ENCODE assay signal across 31 cellular contexts in genomic region chr22:29456211-29456671, GRCh38. TPM values are rescaled to one million over a fixed set of nuclear protein-coding genes. Genes with fewer than 3 reads are reported as not detected.
DNase-seq lines count a peak whose midpoint lies in the region; ATAC-seq, FAIRE-seq and TF ChIP-seq lines count a peak whose summit lies in the region.
"Had no signal": no experiment of that assay in that cellular context is flagged by ENCODE, and none has a peak within 500 bp of the region (broad histone marks: within the 10 kb centered on the region; RNA-seq: fewer than 3 reads in every experiment).

No MANE protein-coding gene starts in this region.

- DNase-seq in ELF-1 (ENCODE audit: low read depth, low spot score) (peak; percentile 44), K562 (ENCODE audit: extremely low read depth in 1 of 4, low spot score in 3 of 4) (no peak), kidney tubule cell (ENCODE audit: low spot score) (peak; percentile 59), trophoblast cell (no peak), NCI-H1436 treated with DMSO at 0.1 percent for 48 hours (lab: John Stamatoyannopoulos, UW) (no peak), NCI-H1694 treated with DMSO at 0.1 percent for 48 hours (lab: John Stamatoyannopoulos, UW) (no peak), DMS114 treated with DMSO at 0.1 percent for 48 hours (lab: John Stamatoyannopoulos, UW; ENCODE audit: unreplicated experiment) (no peak)
- DNase-seq in central memory CD4-positive, alpha-beta T cell = no peak
- DNase-seq: activated CD4-positive, alpha-beta T cell treated with anti-CD3 and anti-CD28 coated beads, Interleukin-2, amount 10 ng/mL, durations not matched to agents 24 days and 14 days; glutamatergic neuron; left colon; mesenchymal stem cell; natural killer cell; NCI-H146; NCI-H2171; NCI-H524; stimulated activated CD4-positive, alpha-beta T cell treated with anti-CD3 and anti-CD28 coated beads, Interleukin-2, amount 100 ng/mL, for 24 hours; stimulated activated naive CD4-positive, alpha-beta T cell; transverse colon had no signal

- no peak overlapping the region for H4K91ac ChIP-seq in trophoblast cell (ENCODE audit: low read depth, low read length)

- TF ChIP-seq RAD21 in K562 (CRISPR knock-in tag; conservative IDR thresholded peaks at IDR 0.05 in 1 of 2, IDR thresholded peaks at IDR 0.05 in 1 of 2) = no peak

- H3K14ac ChIP-seq in trophoblast cell (ENCODE audit: low read length) = no peak overlapping the region

- H3K79me1 ChIP-seq in trophoblast cell (ENCODE audit: low read length) = no peaks in the 10 kb centered on the region

- H3K27ac ChIP-seq in K562 (ENCODE audit: extremely low read depth, low read depth, low read length) (no peak overlapping the region), trophoblast cell (ENCODE audit: low read depth, low read length) (no peak overlapping the region)
- H3K27ac ChIP-seq: ascending aorta; BLaER1 treated with 17β-estradiol and CSF1 and Interleukin-3, amounts not matched to agents 10 nM and 100 nM; SJSA1; transverse colon had no signal

- no peak overlapping the region for H2AK5ac ChIP-seq in trophoblast cell (ENCODE audit: low read length)

- no peak overlapping the region for H2BK120ac ChIP-seq in trophoblast cell (ENCODE audit: insufficient read depth, low read length, poor library complexity)

- H3K9ac ChIP-seq in K562 (ENCODE audit: insufficient read depth in 1 of 2, low read depth in 2 of 2, low read length in 2 of 2) = peak overlapping the region in 1 of 2 experiments; percentile 45; a peak in 1 of 4 replicates
- peak overlapping the region; percentile 74 for H3K9ac ChIP-seq in trophoblast cell (ENCODE audit: low read length)
- H3K9ac ChIP-seq: BLaER1 treated with 17β-estradiol and CSF1 and Interleukin-3, amounts not matched to agents 10 nM and 100 nM had no signal

- no TSS peak for BruUV-seq in K562 (replicated peaks; lab: Mats Ljungman, UMichigan)

- no peaks in the 10 kb centered on the region for H3K36me3 ChIP-seq in K562 (ENCODE audit: control insufficient read depth, insufficient read depth, low read length)
- H3K36me3 ChIP-seq in trophoblast cell (ENCODE audit: control insufficient read depth in 1 of 2, insufficient read depth in 2 of 2, low read length in 2 of 2) = no peaks in the 10 kb centered on the region
- H3K36me3 ChIP-seq: ascending aorta; BLaER1 treated with 17β-estradiol and CSF1 and Interleukin-3, amounts not matched to agents 10 nM and 100 nM; SJSA1; transverse colon had no signal

- H3K4me1 ChIP-seq in K562 (replicated peaks in 1 of 2; ENCODE audit: control insufficient read depth in 2 of 2, insufficient read depth in 2 of 2, low read length in 2 of 2) (peaks cover 0 to 4% of the 10 kb centered on the region in 2 experiments; a peak in 1 of 5 replicates), trophoblast cell (ENCODE audit: control insufficient read depth in 1 of 2, insufficient read depth in 2 of 2, low read length in 2 of 2) (no peaks in the 10 kb centered on the region)
- H3K4me1 ChIP-seq: ascending aorta; BLaER1 treated with 17β-estradiol and CSF1 and Interleukin-3, amounts not matched to agents 10 nM and 100 nM; SJSA1; transverse colon had no signal

- H3K9me3 ChIP-seq in K562 (replicated peaks; ENCODE audit: control insufficient read depth, insufficient read depth, low read depth, low read length) (no peaks in the 10 kb centered on the region), trophoblast cell (ENCODE audit: insufficient read depth, low read depth, low read length) (no peaks in the 10 kb centered on the region)
- H3K9me3 ChIP-seq: ascending aorta; BLaER1 treated with 17β-estradiol and CSF1 and Interleukin-3, amounts not matched to agents 10 nM and 100 nM; SJSA1; transverse colon had no signal

- H3K18ac ChIP-seq in trophoblast cell (ENCODE audit: low read length) = no peak overlapping the region

- no peak overlapping the region for H3K4ac ChIP-seq in trophoblast cell (ENCODE audit: low read depth, low read length)

- H3K27me3 ChIP-seq in K562 (ENCODE audit: control insufficient read depth in 2 of 2, insufficient read depth in 2 of 2, low read length in 2 of 2) (no peaks in the 10 kb centered on the region), trophoblast cell (ENCODE audit: insufficient read depth, low read length) (no peaks in the 10 kb centered on the region)
- H3K27me3 ChIP-seq: ascending aorta; BLaER1 treated with 17β-estradiol and CSF1 and Interleukin-3, amounts not matched to agents 10 nM and 100 nM; SJSA1; transverse colon had no signal

- no peaks in the 10 kb centered on the region for H3K79me2 ChIP-seq in K562 (ENCODE audit: control insufficient read depth, insufficient read depth, low read length)
- no peaks in the 10 kb centered on the region for H3K79me2 ChIP-seq in trophoblast cell (ENCODE audit: control insufficient read depth, insufficient read depth, low read length, poor library complexity)

- CTCF ChIA-PET in K562 (lab: Yijun Ruan, JAX; ENCODE audit: low intra/inter-chr PET ratio) = no interaction called here

- H2BK5ac ChIP-seq in trophoblast cell (ENCODE audit: low read depth, low read length, poor library complexity) = no peak overlapping the region

- intact Hi-C loops in K562 (cut with micrococcal nuclease) = no loop called here

- in situ Hi-C loops in K562 (cut with MboI) = no loop called here

- POLR2A ChIA-PET in K562 (lab: Yijun Ruan, JAX) = no interaction called here

- no peak for FAIRE-seq in K562 (lab: Jason Lieb, UNC)
- FAIRE-seq: colon, endometrium, H54 had no signal

- H3K4me2 ChIP-seq in K562 (ENCODE audit: insufficient read depth, low read length) (no peak overlapping the region), trophoblast cell (ENCODE audit: low read length) (no peak overlapping the region)
- H3K4me2 ChIP-seq: BLaER1 treated with 17β-estradiol and CSF1 and Interleukin-3, amounts not matched to agents 10 nM and 100 nM had no signal

- H3K9me1 ChIP-seq in K562 (ENCODE audit: control insufficient read depth, insufficient read depth, low read length) = no peaks in the 10 kb centered on the region

- no peak overlapping the region for H3K4me3 ChIP-seq in K562
- H3K4me3 ChIP-seq in trophoblast cell (ENCODE audit: low read depth, low read length) = no peak overlapping the region
- H3K4me3 ChIP-seq: ascending aorta; BLaER1 treated with 17β-estradiol and CSF1 and Interleukin-3, amounts not matched to agents 10 nM and 100 nM; SJSA1; transverse colon had no signal

- H3K23ac ChIP-seq in trophoblast cell (ENCODE audit: low read length) = no peak overlapping the region

- no peak for TF ChIP-seq EP300 in K562 (IDR thresholded peaks at IDR 0.05; ENCODE audit: low read length)

- H4K8ac ChIP-seq in trophoblast cell (ENCODE audit: low read depth, low read length) = no peak overlapping the region

- no peak overlapping the region for H2BK12ac ChIP-seq in trophoblast cell (ENCODE audit: low read length)

- ATAC-seq in K562 = no peak
- ATAC-seq: activated naive CD4-positive, alpha-beta T cell treated with anti-CD3 and anti-CD28 coated beads, Interleukin-2, amount 50 U/mL, for 72 hours; left colon; natural killer cell had no signal

- TF ChIP-seq CTCF in K562 (IDR thresholded peaks at IDR 0.05 in 2 of 3, conservative IDR thresholded peaks at IDR 0.05 in 1 of 3; ENCODE audit: insufficient read depth in 2 of 3, low read depth in 1 of 3, low read length in 3 of 3) = no peak

- 29% methylated on average over 4 of the region's 9 CpGs for WGBS in K562 (ENCODE audit: insufficient coverage, low coverage, missing lambda C conversion rate)
- no CpG with 5 or more reads among the region's 9 CpGs for WGBS in trophoblast cell (ENCODE audit: extremely low coverage, insufficient coverage, insufficient read length)

- no peak overlapping the region for H2AFZ ChIP-seq in K562 (ENCODE audit: low read depth, low read length)
- H2AFZ ChIP-seq in trophoblast cell (ENCODE audit: insufficient read depth, low read length, poor library complexity) = no peak overlapping the region

- H4K12ac ChIP-seq in trophoblast cell (ENCODE audit: low read depth, low read length) = no peak overlapping the region

- no peaks in the 10 kb centered on the region for H4K20me1 ChIP-seq in K562 (replicated peaks; ENCODE audit: control insufficient read depth, insufficient read depth, low read length)

- no peak for TF ChIP-seq POLR2A in K562 (conservative IDR thresholded peaks at IDR 0.05)

RNA-seq across cellular contexts. Expression of gene RFPL1, which starts 17.9 kb away (rescaled TPM):
- total RNA-seq in K562 (2011; cell fraction: chromatin; rRNA removed; ENCODE audit: low replicate concordance) = not detected in 2 replicates
- total RNA-seq in K562 (2011; cell fraction: nucleolus; rRNA removed) = not detected in 2 replicates
- not detected in 2 replicates for total RNA-seq in K562 (2011; cell fraction: nucleoplasm; rRNA removed)
- not detected in 2 replicates for total RNA-seq in K562 (2014; rRNA removed)
- not detected in 2 replicates for total RNA-seq in K562 (2014; rRNA removed; fragmentation: Illumina TruSeq; extraction: Trizol)
- not detected in 2 replicates for total RNA-seq in K562 (2015; rRNA removed; fragmentation: Illumina TruSeq; extraction: Trizol)
- not detected in 2 replicates for total RNA-seq in K562 (2021)
- not detected in 2 replicates for polyA plus RNA-seq in K562 (2011; rRNA removed)
- not detected in 2 replicates for polyA plus RNA-seq in K562 (2011; cell fraction: cytosol; rRNA removed)
- polyA plus RNA-seq in K562 (2011; cell fraction: nucleus; rRNA removed) = not detected in 2 replicates
- 0.09 and 0.22 TPM in 2 replicates for polyA plus RNA-seq in K562 (2012)
- polyA plus RNA-seq in K562 (2014; fragmentation: Illumina TruSeq; extraction: Trizol) = not detected in 2 replicates
- not detected for polyA plus RNA-seq in K562 (2014; fragmentation: Nextera tagmentation; extraction: Ambion mirVana)
- not detected in 2 replicates for polyA plus RNA-seq in K562 (2014; rRNA removed)
- not detected in 2 replicates for polyA minus RNA-seq in K562 (2011; rRNA and poly(A)+ RNA removed)
- not detected in 2 replicates for polyA minus RNA-seq in K562 (2011; cell fraction: cytosol; rRNA and poly(A)+ RNA removed)
- not detected in 2 replicates for polyA minus RNA-seq in K562 (2011; cell fraction: nucleus; rRNA and poly(A)+ RNA removed)
- not detected in 2 replicates for polyA plus RNA-seq in trophoblast cell (2013)
- total RNA-seq: A673; activated CD4-positive, alpha-beta T cell treated with anti-CD3 and anti-CD28 coated beads, Interleukin-2, amount 10 ng/mL, durations not matched to agents 24 days and 14 days; activated naive CD4-positive, alpha-beta T cell treated with anti-CD3 and anti-CD28 coated beads, Interleukin-2, amount 50 U/mL, for 72 hours; activated T-helper 1 cell treated with anti-CD3 and anti-CD28 coated beads, Interleukin-12 subunit alpha, Interleukin-12 subunit beta, Interleukin-2, Interleukin-4 antibody, amounts not matched to agents 30 ng/mL and 10 ng/mL and 1 ng/mL, durations not matched to agents 14 hours and 24 hours and 36 hours; ascending aorta; left colon; MCF 10A; natural killer cell; SJSA1; skeletal muscle tissue; T-helper 1 cell treated with Interleukin-12 subunit alpha and Interleukin-12 subunit beta and Interleukin-4 antibody, amounts not matched to agents 30 ng/mL and 1 ng/mL, for 36 hours; transverse colon had no signal

RNA-seq across cellular contexts. Expression of gene NEFH, which starts 23.8 kb away (rescaled TPM):
- 2.3 and 2.4 TPM in 2 replicates for total RNA-seq in K562 (2011; cell fraction: chromatin; rRNA removed; ENCODE audit: low replicate concordance)
- total RNA-seq in K562 (2011; cell fraction: nucleolus; rRNA removed) = 2.8 and 3.7 TPM in 2 replicates
- total RNA-seq in K562 (2011; cell fraction: nucleoplasm; rRNA removed) = 2.2 and 2.3 TPM in 2 replicates
- 10.8 and 16.0 TPM in 2 replicates for total RNA-seq in K562 (2014; rRNA removed)
- 10.2 and 11.6 TPM in 2 replicates for total RNA-seq in K562 (2014; rRNA removed; fragmentation: Illumina TruSeq; extraction: Trizol)
- total RNA-seq in K562 (2015; rRNA removed; fragmentation: Illumina TruSeq; extraction: Trizol) = 17.3 and 17.6 TPM in 2 replicates
- total RNA-seq in K562 (2021) = 12.7 and 14.5 TPM in 2 replicates
- polyA plus RNA-seq in K562 (2011; rRNA removed) = 2.4 and 5.1 TPM in 2 replicates
- 1.7 and 4.4 TPM in 2 replicates for polyA plus RNA-seq in K562 (2011; cell fraction: cytosol; rRNA removed)
- 0.88 and 2.7 TPM in 2 replicates for polyA plus RNA-seq in K562 (2011; cell fraction: nucleus; rRNA removed)
- polyA plus RNA-seq in K562 (2012) = 2.1 and 12.5 TPM in 2 replicates
- 19.3 and 26.9 TPM in 2 replicates for polyA plus RNA-seq in K562 (2014; fragmentation: Illumina TruSeq; extraction: Trizol)
- 1 to 10 TPM; 2.3 to 3.8 TPM for polyA plus RNA-seq in K562 (2014; fragmentation: Nextera tagmentation; extraction: Ambion mirVana)
- 10.1 and 11.4 TPM in 2 replicates for polyA plus RNA-seq in K562 (2014; rRNA removed)
- 4.3 and 8.1 TPM in 2 replicates for polyA minus RNA-seq in K562 (2011; rRNA and poly(A)+ RNA removed)
- 3.6 and 6.6 TPM in 2 replicates for polyA minus RNA-seq in K562 (2011; cell fraction: cytosol; rRNA and poly(A)+ RNA removed)
- polyA minus RNA-seq in K562 (2011; cell fraction: nucleus; rRNA and poly(A)+ RNA removed) = 1.4 and 1.5 TPM in 2 replicates
- polyA plus RNA-seq in trophoblast cell (2013) = 0.54 and 0.67 TPM in 2 replicates
- total RNA-seq: MCF 10A, SJSA1 had no signal

Comparison
In these comparisons a context has a peak if more than half of its experiments do, and no peak if none do; other contexts are left out.
1. DNase-seq: peak in ELF-1 (single experiment) and kidney tubule cell (single experiment); none in K562 (0 of 4), trophoblast cell (0 of 2), NCI-H1436 treated with DMSO at 0.1 percent for 48 hours (single experiment), central memory CD4-positive, alpha-beta T cell (single experiment), NCI-H1694 treated with DMSO at 0.1 percent for 48 hours (single experiment) and DMS114 treated with DMSO at 0.1 percent for 48 hours (single experiment).